9 cellular contexts compared by ENCODE assay signal in the genomic region with DNA sequence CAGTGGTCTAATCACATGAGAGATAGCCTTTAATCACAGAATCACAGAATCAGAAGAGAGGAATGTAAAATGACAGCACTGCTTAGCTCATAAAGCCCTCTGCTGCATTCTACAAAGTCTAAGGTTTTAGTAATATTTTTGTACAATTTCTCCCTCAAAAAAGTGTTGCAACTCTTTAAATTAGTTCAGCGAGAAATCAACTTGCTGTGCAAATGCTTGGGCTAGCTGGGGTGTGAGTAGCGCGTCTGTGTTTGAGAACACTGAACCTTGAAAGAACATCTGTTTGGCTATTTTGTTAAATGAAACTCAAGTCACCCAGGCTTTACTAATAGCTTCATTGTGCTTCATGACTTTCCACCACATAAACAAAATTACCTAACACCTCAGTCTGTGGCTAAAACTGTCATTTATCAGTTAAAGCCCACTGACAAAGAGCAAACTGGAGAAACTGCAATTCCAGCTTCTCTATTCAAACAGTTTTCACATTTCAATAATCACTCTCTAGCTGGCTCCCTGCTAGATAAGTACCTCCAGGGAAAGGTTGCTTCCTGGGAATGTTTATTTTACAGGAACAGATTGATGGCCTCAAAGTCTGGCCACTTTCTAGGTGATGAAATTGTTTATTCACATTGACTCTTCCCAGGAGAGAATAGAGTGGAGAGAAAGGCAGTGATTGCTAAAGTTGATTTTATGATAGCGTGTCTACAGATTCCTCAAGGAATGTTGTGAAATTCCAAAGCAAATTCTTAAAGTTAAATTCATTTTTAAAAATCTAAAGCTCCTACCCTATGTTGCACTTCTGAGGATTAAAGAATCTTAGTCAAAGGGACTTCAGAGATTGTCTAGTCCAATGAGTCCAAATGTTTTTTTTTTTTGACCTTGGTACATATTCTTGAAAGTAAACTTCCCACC. TPM values are rescaled to one million over a fixed set of nuclear protein-coding genes. Genes with fewer than 3 reads are reported as not detected.
A peak's percentile ranks its signal among the peaks of the same experiment; 100 is the strongest.
DNase-seq lines count a peak whose midpoint lies in the region; ATAC-seq and TF ChIP-seq lines count a peak whose summit lies in the region.
"Had no signal": no experiment of that assay in that cellular context is flagged by ENCODE, and none has a peak within 500 bp of the region (broad histone marks: within the 10 kb centered on the region; RNA-seq: fewer than 3 reads in every experiment).

No MANE protein-coding gene starts in this region.

- no peak overlapping the region for H3K4me3 ChIP-seq in kidney epithelial cell (ENCODE audit: low read depth, low read length)
- H3K4me3 ChIP-seq: upper lobe of left lung had no signal

- TF ChIP-seq CTCF in GM13977 (IDR thresholded peaks at IDR 0.05; ENCODE audit: extremely low read depth, insufficient read depth, missing control alignments) (no peak), kidney epithelial cell (IDR thresholded peaks at IDR 0.05; ENCODE audit: insufficient read depth, low read length, poor library complexity, severe bottlenecking) (no peak)

- H3K27me3 ChIP-seq in kidney epithelial cell (ENCODE audit: control insufficient read depth, insufficient read depth, low read length): no peaks in the 10 kb centered on the region
- H3K27me3 ChIP-seq: upper lobe of left lung had no signal

- peak; percentile 71 for ATAC-seq in HG02642 (IDR thresholded peaks at IDR 0.05; ENCODE audit: poor library complexity, unreplicated experiment)

- in situ Hi-C loops in GM13977 (cut with MboI; ENCODE audit: low pct_unique_long_range_greater_than_20kb, low sequenced_read_pairs, unreplicated experiment): loop anchor here (10.0 to 25.0 kb wide), 2 partner anchors 105 to 462 kb away; a partner anchor contains a TSS

- DNase-seq in GM13977 (ENCODE audit: low spot score) (peak; percentile 49), NCI-H226 (peak; percentile 77), kidney epithelial cell (ENCODE audit: low read depth) (peak; percentile 76), islet precursor cell (no peak), SW 1271 (lab: John Stamatoyannopoulos, UW) (no peak), anterior cingulate cortex (lab: John Stamatoyannopoulos, UW) (no peak)
- no peak for DNase-seq in effector CD8-positive, alpha-beta T cell (lab: John Stamatoyannopoulos, UW)
- DNase-seq: upper lobe of left lung had no signal

- H3K36me3 ChIP-seq in kidney epithelial cell (ENCODE audit: control insufficient read depth, insufficient read depth, low read length): no peaks in the 10 kb centered on the region
- H3K36me3 ChIP-seq: upper lobe of left lung had no signal

RNA-seq across cellular contexts. Expression of a gene that starts 36.0 kb away (rescaled TPM):
- total RNA-seq in kidney epithelial cell: 63.6 and 66.3 TPM in 2 replicates

Comparison
In these comparisons a context has a peak if more than half of its experiments do, and no peak if none do; other contexts are left out.
1. DNase-seq: peak in GM13977 (single experiment), NCI-H226 (single experiment) and kidney epithelial cell (single experiment); none in islet precursor cell (single experiment), SW 1271 (0 of 2), anterior cingulate cortex (0 of 58) and effector CD8-positive, alpha-beta T cell (single experiment).